ENCODE assay signal across 16 cellular contexts in the genomic region with DNA sequence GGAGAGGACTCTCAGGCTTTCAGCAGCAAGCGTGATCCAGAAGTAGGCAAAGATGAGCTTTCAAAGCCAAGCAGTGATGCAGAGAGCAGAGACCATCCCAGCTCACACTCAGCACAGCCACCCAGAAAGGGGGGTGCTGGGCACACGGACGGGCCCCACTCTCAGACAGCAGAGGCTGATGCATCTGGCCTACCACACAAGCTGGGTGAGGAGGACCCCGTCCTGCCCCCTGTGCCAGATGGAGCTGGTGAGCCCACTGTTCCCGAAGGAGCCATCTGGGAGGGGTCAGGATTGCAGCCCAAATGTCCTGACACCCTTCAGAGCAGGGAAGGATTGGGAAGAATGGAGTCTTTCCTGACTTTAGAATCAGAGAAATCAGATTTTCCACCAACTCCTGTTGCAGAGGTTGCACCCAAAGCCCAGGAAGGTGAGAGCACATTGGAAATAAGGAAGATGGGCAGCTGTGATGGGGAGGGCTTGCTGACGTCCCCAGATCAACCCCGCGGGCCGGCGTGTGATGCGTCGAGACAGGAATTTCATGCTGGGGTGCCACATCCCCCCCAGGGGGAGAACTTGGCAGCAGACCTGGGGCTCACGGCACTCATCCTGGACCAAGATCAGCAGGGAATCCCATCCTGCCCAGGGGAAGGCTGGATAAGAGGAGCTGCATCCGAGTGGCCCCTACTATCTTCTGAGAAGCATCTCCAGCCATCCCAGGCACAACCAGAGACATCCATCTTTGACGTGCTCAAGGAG.
DNase-seq lines count a peak whose midpoint lies in the region; ATAC-seq and TF ChIP-seq lines count a peak whose summit lies in the region.
"Had no signal": no experiment of that assay in that cellular context is flagged by ENCODE, and none has a peak within 500 bp of the region (broad histone marks: within the 10 kb centered on the region; RNA-seq: fewer than 3 reads in every experiment).

No MANE protein-coding gene starts in this region.

- H3K4me3 ChIP-seq in mammary epithelial cell (replicated peaks in 1 of 3; ENCODE audit: insufficient read depth in 1 of 3, low read depth in 2 of 3, low read length in 3 of 3) (no peak overlapping the region), esophagus squamous epithelium (no peak overlapping the region), gastrocnemius medialis (no peak overlapping the region)
- H3K4me3 ChIP-seq: HAP-1 had no signal

- H3K79me2 ChIP-seq in mammary epithelial cell (ENCODE audit: insufficient read depth, low read length), result peaks cover 10% of the 10 kb centered on the region

- dilution Hi-C loops in mammary epithelial cell (cut with HindIII; ENCODE audit: low sequenced_read_pairs), result loop anchor here (5.0 kb wide), 1 partner anchor 58 kb away; no protein-coding TSS in a partner anchor

- no peaks in the 10 kb centered on the region for H3K9me3 Mint-ChIP-seq in MCF 10A (ENCODE audit: unreplicated experiment)
- H3K9me3 Mint-ChIP-seq in CD4-positive, alpha-beta T cell, result no peaks in the 10 kb centered on the region
- H3K9me3 Mint-ChIP-seq: HFFc6 had no signal

- H3K27me3 Mint-ChIP-seq in MCF 10A (ENCODE audit: insufficient read depth, unreplicated experiment), result no peaks in the 10 kb centered on the region
- H3K27me3 Mint-ChIP-seq in CD4-positive, alpha-beta T cell, result no peaks in the 10 kb centered on the region

- 70% methylated on average over 9 of the region's 15 CpGs for WGBS in mammary epithelial cell (ENCODE audit: low coverage, missing lambda C conversion rate)
- 62 to 82% methylated on average over 5 to 9 of the region's 15 CpGs for WGBS in esophagus squamous epithelium, 2 donors

- peak overlapping the region; percentile 89 for H2AFZ ChIP-seq in mammary epithelial cell (ENCODE audit: low read depth, low read length)

- no peak for DNase-seq in mammary epithelial cell
- no peak for DNase-seq in MCF 10A (ENCODE audit: unreplicated experiment)
- DNase-seq in esophagus squamous epithelium (lab: John Stamatoyannopoulos, UW), result no peak
- no peak for DNase-seq in gastrocnemius medialis
- DNase-seq in CD4-positive, alpha-beta T cell, result no peak
- no peak for DNase-seq in HK-2 (ENCODE audit: unreplicated experiment)
- DNase-seq: Caco-2; CD8-positive, alpha-beta memory T cell; DND-41; GDM1; HFFc6; IMR-90 had no signal

- CTCF ChIA-PET in mammary epithelial cell (lab: Charles Lee; ENCODE audit: low non-redundant PET), result no interaction called here
- CTCF ChIA-PET in MCF 10A (lab: Yijun Ruan, JAX), result interaction anchor here (1.4 to 2.4 kb wide), 3 partner anchors 15 to 33 kb away, joined by 3 to 15 read pairs (median 7); no protein-coding TSS in a partner anchor
- CTCF ChIA-PET in CD4-positive, alpha-beta T cell (lab: Charles Lee), result no interaction called here

- no peak for TF ChIP-seq CTCF in mammary epithelial cell (conservative IDR thresholded peaks at IDR 0.05 in 1 of 2, IDR thresholded peaks at IDR 0.05 in 1 of 2; ENCODE audit: extremely low read depth in 1 of 2, insufficient read depth in 1 of 2, low read depth in 1 of 2, low read length in 2 of 2)
- TF ChIP-seq CTCF in MCF 10A (IDR thresholded peaks at IDR 0.05; ENCODE audit: unreplicated experiment), result no peak
- TF ChIP-seq CTCF in esophagus squamous epithelium (IDR thresholded peaks at IDR 0.05), result no peak
- no peak for TF ChIP-seq CTCF in gastrocnemius medialis (IDR thresholded peaks at IDR 0.05 in 4 of 5, conservative IDR thresholded peaks at IDR 0.05 in 1 of 5)
- no peak for TF ChIP-seq CTCF in CD4-positive, alpha-beta T cell (IDR thresholded peaks at IDR 0.05)

- POLR2A ChIA-PET in MCF 10A (lab: Yijun Ruan, JAX), result interaction anchor here (1.1 to 7.9 kb wide), 11 partner anchors 9 to 156 kb away, joined by 3 to 88 read pairs (median 6); partner anchors contain the start of gene ATE1
- POLR2A ChIA-PET in CD4-positive, alpha-beta T cell (lab: Charles Lee), result no interaction called here

- no peak overlapping the region for H3K4me3 Mint-ChIP-seq in MCF 10A (ENCODE audit: unreplicated experiment)
- H3K4me3 Mint-ChIP-seq in CD4-positive, alpha-beta T cell, result no peak overlapping the region
- H3K4me3 Mint-ChIP-seq: CD14-positive monocyte; CD8-positive, alpha-beta memory T cell; HFFc6 had no signal

- H3K36me3 ChIP-seq in mammary epithelial cell (ENCODE audit: insufficient read depth, low read length), result no peaks in the 10 kb centered on the region
- peaks cover 0 to 38% (median 0%) of the 10 kb centered on the region in 3 donors for H3K36me3 ChIP-seq in esophagus squamous epithelium
- peaks cover 0 to 33% of the 10 kb centered on the region in 2 donors for H3K36me3 ChIP-seq in gastrocnemius medialis
- H3K36me3 ChIP-seq: HAP-1 had no signal

- H3K27ac ChIP-seq in mammary epithelial cell (ENCODE audit: insufficient read depth, low read depth, low read length) (no peak overlapping the region), esophagus squamous epithelium (peak overlapping the region; percentile 23 to 86 (median 81)), gastrocnemius medialis (peak overlapping the region; percentile 67 to 71 (median 68))
- no peak overlapping the region for H3K27ac ChIP-seq in CD4-positive, alpha-beta T cell (ENCODE audit: low read depth, low read length)
- H3K27ac ChIP-seq: 22Rv1 had no signal

- intact Hi-C loops in mammary epithelial cell (cut with micrococcal nuclease), result loop anchor here (1.0 kb wide), 2 partner anchors 21 to 33 kb away; no protein-coding TSS in a partner anchor
- intact Hi-C loops in MCF 10A (cut with micrococcal nuclease), result no loop called here
- intact Hi-C loops in esophagus squamous epithelium (cut with DNase I), result no loop called here
- intact Hi-C loops in gastrocnemius medialis (cut with DNase I; ENCODE audit: low total_unique reads), result no loop called here
- intact Hi-C loops in CD4-positive, alpha-beta T cell (cut with DNase I, micrococcal nuclease), result no loop called here

- H3K4me1 ChIP-seq in mammary epithelial cell (ENCODE audit: insufficient read depth, low read length) (peaks cover 51% of the 10 kb centered on the region), esophagus squamous epithelium (peaks cover 11 to 88% (median 50%) of the 10 kb centered on the region in 3 donors), gastrocnemius medialis (peaks cover 11 to 16% of the 10 kb centered on the region in 2 donors)
- H3K4me1 ChIP-seq: Caco-2, HAP-1 had no signal

- no TSS peak for BruUV-seq in mammary epithelial cell (replicated peaks; lab: Mats Ljungman, UMichigan)
- no TSS peak for BruUV-seq in MCF 10A (replicated peaks; lab: Mats Ljungman, UMichigan)

- H3K27me3 ChIP-seq in mammary epithelial cell (ENCODE audit: insufficient read depth, low read length) (no peaks in the 10 kb centered on the region), esophagus squamous epithelium (no peaks in the 10 kb centered on the region), gastrocnemius medialis (no peaks in the 10 kb centered on the region)
- H3K27me3 ChIP-seq in CD4-positive, alpha-beta T cell (ENCODE audit: control insufficient read depth, insufficient read depth, low read length), result no peaks in the 10 kb centered on the region

- no peaks in the 10 kb centered on the region for H4K20me1 ChIP-seq in mammary epithelial cell (ENCODE audit: insufficient read depth, low read length)

- no peaks in the 10 kb centered on the region for H3K36me3 Mint-ChIP-seq in MCF 10A (ENCODE audit: insufficient read depth, unreplicated experiment)
- H3K36me3 Mint-ChIP-seq in CD4-positive, alpha-beta T cell (ENCODE audit: low read depth), result no peaks in the 10 kb centered on the region
- H3K36me3 Mint-ChIP-seq: CD14-positive monocyte; CD8-positive, alpha-beta memory T cell had no signal

- H3K9me3 ChIP-seq in mammary epithelial cell (replicated peaks; ENCODE audit: insufficient read depth, low read length) (no peaks in the 10 kb centered on the region), esophagus squamous epithelium (no peaks in the 10 kb centered on the region), gastrocnemius medialis (no peaks in the 10 kb centered on the region)
- H3K9me3 ChIP-seq in CD4-positive, alpha-beta T cell (ENCODE audit: control insufficient read depth, low read length), result no peaks in the 10 kb centered on the region
- H3K9me3 ChIP-seq: Caco-2, HAP-1 had no signal

- H3K4me2 ChIP-seq in mammary epithelial cell (ENCODE audit: insufficient read depth, low read depth, low read length), result no peak overlapping the region

- H3K9ac ChIP-seq in mammary epithelial cell (ENCODE audit: insufficient read depth, low read length), result no peak overlapping the region

- TF ChIP-seq POLR2A in esophagus squamous epithelium (IDR thresholded peaks at IDR 0.05) (no peak), gastrocnemius medialis (IDR thresholded peaks at IDR 0.05) (no peak)

- peaks cover 18% of the 10 kb centered on the region for H3K4me1 Mint-ChIP-seq in MCF 10A (ENCODE audit: insufficient read depth, unreplicated experiment)
- H3K4me1 Mint-ChIP-seq in CD4-positive, alpha-beta T cell (ENCODE audit: low read depth), result no peaks in the 10 kb centered on the region
- H3K4me1 Mint-ChIP-seq: CD14-positive monocyte; CD8-positive, alpha-beta memory T cell had no signal

- H3K27ac Mint-ChIP-seq in MCF 10A (ENCODE audit: low read depth, unreplicated experiment), result no peak overlapping the region
- H3K27ac Mint-ChIP-seq in CD4-positive, alpha-beta T cell, result no peak overlapping the region
- H3K27ac Mint-ChIP-seq: HFFc6 had no signal

- ATAC-seq in gastrocnemius medialis (no peak), GM18498 (IDR thresholded peaks at IDR 0.05; ENCODE audit: unreplicated experiment) (no peak)
- ATAC-seq in CD4-positive, alpha-beta T cell (ENCODE audit: poor library complexity), result no peak

- in situ Hi-C loops in mammary epithelial cell (cut with MboI; ENCODE audit: low sequenced_read_pairs in 2 of 2), result no loop called here
- in situ Hi-C loops in gastrocnemius medialis (cut with MboI; ENCODE audit: low sequenced_read_pairs in 4 of 4), result no loop called here

Comparison
In these comparisons a context has a peak if more than half of its experiments do, and no peak if none do; other contexts are left out.
1. H3K27ac ChIP-seq: peak in esophagus squamous epithelium (4 of 4) and gastrocnemius medialis (4 of 4); none in mammary epithelial cell (single experiment) and CD4-positive, alpha-beta T cell (single experiment).